In the genomic region with DNA sequence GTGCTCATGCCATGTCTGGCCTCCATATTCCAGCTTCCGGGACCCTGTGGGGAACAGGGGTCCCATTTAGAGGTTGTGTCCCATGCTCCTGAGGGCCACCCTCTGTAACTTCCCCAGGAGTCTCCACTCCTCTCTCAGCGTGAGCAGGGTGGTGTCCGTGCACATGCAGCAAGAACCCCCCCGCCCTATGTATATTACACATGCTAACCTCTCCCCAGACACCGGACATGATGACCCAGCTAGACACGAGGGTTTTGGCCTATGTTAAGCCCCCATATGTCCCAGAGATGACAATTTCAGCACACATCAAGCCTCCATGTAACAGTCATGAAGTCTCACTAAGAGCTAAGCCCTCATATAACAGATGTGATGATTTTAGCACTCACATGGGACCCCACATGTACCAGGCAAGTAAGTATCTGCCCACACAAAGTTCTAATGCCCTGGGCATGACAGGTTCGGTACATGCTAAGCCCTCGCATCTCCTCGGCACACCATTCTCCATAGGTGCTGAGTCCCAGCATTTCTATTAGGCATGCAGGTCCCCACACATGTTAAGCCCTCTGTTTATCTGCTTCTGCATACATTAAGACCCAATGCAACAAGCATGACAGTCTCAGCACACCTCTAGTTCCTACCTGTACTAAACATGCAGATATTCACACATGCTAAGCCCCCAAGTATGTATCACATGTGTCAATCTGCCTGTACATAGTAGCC, we compare ENCODE assay signal across 15 cellular contexts. TPM values are rescaled to one million over a fixed set of nuclear protein-coding genes. Genes with fewer than 3 reads are reported as not detected.
A peak's percentile ranks its signal among the peaks of the same experiment; 100 is the strongest.
DNase-seq lines count a peak whose midpoint lies in the region; ATAC-seq and TF ChIP-seq lines count a peak whose summit lies in the region.
"Had no signal": no experiment of that assay in that cellular context is flagged by ENCODE, and none has a peak within 500 bp of the region (broad histone marks: within the 10 kb centered on the region; RNA-seq: fewer than 3 reads in every experiment).

No MANE protein-coding gene starts in this region.

- peaks cover 64% of the 10 kb centered on the region for H3K36me3 ChIP-seq in mesodermal cell (ENCODE audit: control insufficient read depth, insufficient read depth, low read length)
- H3K36me3 ChIP-seq in tibial artery = peaks cover 0 to 23% (median 19%) of the 10 kb centered on the region in 3 donors

- H3K4me3 ChIP-seq in mesodermal cell (ENCODE audit: extremely low read depth, insufficient read depth, low read length, poor library complexity, severe bottlenecking) = no peak overlapping the region
- H3K4me3 ChIP-seq in tibial artery = no peak overlapping the region

- intact Hi-C loops in tibial artery (cut with DNase I; ENCODE audit: low total_unique reads) = no loop called here

- no peaks in the 10 kb centered on the region for H3K9me3 ChIP-seq in mesodermal cell (ENCODE audit: control insufficient read depth, low read length)
- no peaks in the 10 kb centered on the region for H3K9me3 ChIP-seq in tibial artery
- H3K9me3 ChIP-seq: left lung had no signal

- no peaks in the 10 kb centered on the region for H3K9me3 Mint-ChIP-seq in activated T-cell treated with anti-CD3 and anti-CD28 coated beads, Interleukin-2, amount 50 U/mL, for 24 hours
- no peaks in the 10 kb centered on the region for H3K9me3 Mint-ChIP-seq in activated naive CD8-positive, alpha-beta T cell treated with anti-CD3 and anti-CD28 coated beads, Interleukin-2, amount 10 ng/mL, durations not matched to agents 7 days and 5 days

- no peaks in the 10 kb centered on the region for H3K27me3 Mint-ChIP-seq in activated T-cell treated with anti-CD3 and anti-CD28 coated beads, Interleukin-2, amount 50 U/mL, for 24 hours
- no peaks in the 10 kb centered on the region for H3K27me3 Mint-ChIP-seq in activated naive CD8-positive, alpha-beta T cell treated with anti-CD3 and anti-CD28 coated beads, Interleukin-2, amount 10 ng/mL, durations not matched to agents 7 days and 5 days

- POLR2A ChIA-PET in activated naive CD8-positive, alpha-beta T cell treated with anti-CD3 and anti-CD28 coated beads, Interleukin-2, amount 10 ng/mL, durations not matched to agents 7 days and 5 days (lab: Charles Lee) = interaction anchor here (6.3 kb wide), 1 partner anchor 13 kb away, joined by 45 read pairs; a partner anchor contains a TSS

- no peak overlapping the region for H3K4me3 Mint-ChIP-seq in activated T-cell treated with anti-CD3 and anti-CD28 coated beads, Interleukin-2, amount 50 U/mL, for 24 hours
- H3K4me3 Mint-ChIP-seq in activated naive CD8-positive, alpha-beta T cell treated with anti-CD3 and anti-CD28 coated beads, Interleukin-2, amount 10 ng/mL, durations not matched to agents 7 days and 5 days = no peak overlapping the region

- no peak for ATAC-seq in activated naive CD8-positive, alpha-beta T cell treated with anti-CD3 and anti-CD28 coated beads, Interleukin-2, amount 10 ng/mL, durations not matched to agents 7 days and 5 days (ENCODE audit: low read depth)
- ATAC-seq: left lung had no signal

- WGBS in mesodermal cell (ENCODE audit: insufficient coverage in 2 of 2), 2 experiments = 91 to 93% methylated on average over 9 of the region's 9 CpGs

- no peak for TF ChIP-seq CTCF in tibial artery (IDR thresholded peaks at IDR 0.05)

- peaks cover 66% of the 10 kb centered on the region for H3K36me3 Mint-ChIP-seq in activated T-cell treated with anti-CD3 and anti-CD28 coated beads, Interleukin-2, amount 50 U/mL, for 24 hours (ENCODE audit: low read depth)
- peaks cover 9% of the 10 kb centered on the region for H3K36me3 Mint-ChIP-seq in activated naive CD8-positive, alpha-beta T cell treated with anti-CD3 and anti-CD28 coated beads, Interleukin-2, amount 10 ng/mL, durations not matched to agents 7 days and 5 days

- H3K27ac ChIP-seq in mesodermal cell (ENCODE audit: low read depth, low read length, severe bottlenecking) = peak overlapping the region; percentile 10
- peak overlapping the region; percentile 93 to 98 for H3K27ac ChIP-seq in tibial artery

- DNase-seq in activated T-cell treated with anti-CD3 and anti-CD28 coated beads, Interleukin-2, amount 50 U/mL, for 24 hours = no peak
- no peak for DNase-seq in activated T-cell treated with anti-CD3 and anti-CD28 coated beads, Interleukin-2, amount 50 U/mL, for 48 hours
- DNase-seq in activated naive CD8-positive, alpha-beta T cell treated with anti-CD3 and anti-CD28 coated beads, Interleukin-2, amount 10 ng/mL, durations not matched to agents 7 days and 5 days = no peak
- DNase-seq in tibial artery (no peak), NCI-H1694 (lab: John Stamatoyannopoulos, UW) (no peak), amygdala (lab: John Stamatoyannopoulos, UW) (no peak)
- no peak for DNase-seq in stimulated activated CD4-positive, alpha-beta T cell treated with anti-CD3 and anti-CD28 coated beads, Interleukin-15, amount 100 ng/mL, for 24 hours
- DNase-seq: activated CD8-positive, alpha-beta memory T cell treated with anti-CD3 and anti-CD28 coated beads for 24 hours; effector memory CD4-positive, alpha-beta T cell; NCI-H187 treated with DMSO at 0.1 percent for 48 hours; NCI-H748 treated with DMSO at 0.1 percent for 48 hours had no signal

- H3K4me1 Mint-ChIP-seq in activated T-cell treated with anti-CD3 and anti-CD28 coated beads, Interleukin-2, amount 50 U/mL, for 24 hours (ENCODE audit: low read depth) = peaks cover 69% of the 10 kb centered on the region
- peaks cover 42% of the 10 kb centered on the region for H3K4me1 Mint-ChIP-seq in activated naive CD8-positive, alpha-beta T cell treated with anti-CD3 and anti-CD28 coated beads, Interleukin-2, amount 10 ng/mL, durations not matched to agents 7 days and 5 days

- no peaks in the 10 kb centered on the region for H3K27me3 ChIP-seq in tibial artery
- H3K27me3 ChIP-seq: left lung had no signal

- H3K4me1 ChIP-seq in mesodermal cell (ENCODE audit: control insufficient read depth, insufficient read depth, low read length, poor library complexity, severe bottlenecking) = peaks cover 48% of the 10 kb centered on the region
- H3K4me1 ChIP-seq in tibial artery = peaks cover 15 to 84% (median 66%) of the 10 kb centered on the region in 4 donors

- H3K27ac Mint-ChIP-seq in activated T-cell treated with anti-CD3 and anti-CD28 coated beads, Interleukin-2, amount 50 U/mL, for 24 hours = peak overlapping the region; percentile 94
- H3K27ac Mint-ChIP-seq in activated naive CD8-positive, alpha-beta T cell treated with anti-CD3 and anti-CD28 coated beads, Interleukin-2, amount 10 ng/mL, durations not matched to agents 7 days and 5 days = peak overlapping the region; percentile 27

RNA-seq across cellular contexts. Expression of a gene that starts 7.1 kb away (rescaled TPM):
- total RNA-seq in activated naive CD8-positive, alpha-beta T cell treated with anti-CD3 and anti-CD28 coated beads, Interleukin-2, amount 10 ng/mL, durations not matched to agents 7 days and 5 days = 10 to 100 TPM; 14.6 to 14.7 TPM
- 73.2 TPM for polyA plus RNA-seq in mesodermal cell (2013, experiment 1 of 2)
- polyA plus RNA-seq in mesodermal cell (2013, experiment 2 of 2) = 62.8 TPM

RNA-seq across cellular contexts. Expression of a gene that starts 8.4 kb away (rescaled TPM):
- total RNA-seq in activated naive CD8-positive, alpha-beta T cell treated with anti-CD3 and anti-CD28 coated beads, Interleukin-2, amount 10 ng/mL, durations not matched to agents 7 days and 5 days = 10 to 100 TPM; 67.8 to 70.9 TPM
- polyA plus RNA-seq in mesodermal cell (2013, experiment 1 of 2) = 72.0 TPM
- 66.0 TPM for polyA plus RNA-seq in mesodermal cell (2013, experiment 2 of 2)

RNA-seq across cellular contexts. Expression of a gene that starts 14.3 kb away (rescaled TPM):
- 10 to 100 TPM; 27.5 to 28.8 TPM for total RNA-seq in activated naive CD8-positive, alpha-beta T cell treated with anti-CD3 and anti-CD28 coated beads, Interleukin-2, amount 10 ng/mL, durations not matched to agents 7 days and 5 days
- 63.0 TPM for polyA plus RNA-seq in mesodermal cell (2013, experiment 1 of 2)
- 61.6 TPM for polyA plus RNA-seq in mesodermal cell (2013, experiment 2 of 2)

RNA-seq across cellular contexts. Expression of a gene that starts 48.3 kb away (rescaled TPM):
- under 1 TPM; 0.83 to 0.88 TPM for total RNA-seq in activated naive CD8-positive, alpha-beta T cell treated with anti-CD3 and anti-CD28 coated beads, Interleukin-2, amount 10 ng/mL, durations not matched to agents 7 days and 5 days
- 0.96 TPM for polyA plus RNA-seq in mesodermal cell (2013, experiment 1 of 2)
- polyA plus RNA-seq in mesodermal cell (2013, experiment 2 of 2) = 0.71 TPM
- total RNA-seq: glomerular endothelial cell, left lung, pulmonary artery endothelial cell had no signal

RNA-seq across cellular contexts. Expression of a gene that starts 51.4 kb away (rescaled TPM):
- total RNA-seq in activated naive CD8-positive, alpha-beta T cell treated with anti-CD3 and anti-CD28 coated beads, Interleukin-2, amount 10 ng/mL, durations not matched to agents 7 days and 5 days = 10 to 100 TPM; 44.0 to 48.8 TPM
- polyA plus RNA-seq in mesodermal cell (2013, experiment 1 of 2) = 14.7 TPM
- polyA plus RNA-seq in mesodermal cell (2013, experiment 2 of 2) = 15.0 TPM
